Comparison of ENCODE assay signal across 1 cellular context in genomic region chr10:91409069-91409868, GRCh38.
TF ChIP-seq lines count a peak whose summit lies in the region.

No MANE protein-coding gene starts in this region.

TF ChIP-seq in WTC11, 78 proteins besides CTCF, POLR2A, EP300 and RAD21 (continued from another document):
- TF ChIP-seq, protein P1, sequence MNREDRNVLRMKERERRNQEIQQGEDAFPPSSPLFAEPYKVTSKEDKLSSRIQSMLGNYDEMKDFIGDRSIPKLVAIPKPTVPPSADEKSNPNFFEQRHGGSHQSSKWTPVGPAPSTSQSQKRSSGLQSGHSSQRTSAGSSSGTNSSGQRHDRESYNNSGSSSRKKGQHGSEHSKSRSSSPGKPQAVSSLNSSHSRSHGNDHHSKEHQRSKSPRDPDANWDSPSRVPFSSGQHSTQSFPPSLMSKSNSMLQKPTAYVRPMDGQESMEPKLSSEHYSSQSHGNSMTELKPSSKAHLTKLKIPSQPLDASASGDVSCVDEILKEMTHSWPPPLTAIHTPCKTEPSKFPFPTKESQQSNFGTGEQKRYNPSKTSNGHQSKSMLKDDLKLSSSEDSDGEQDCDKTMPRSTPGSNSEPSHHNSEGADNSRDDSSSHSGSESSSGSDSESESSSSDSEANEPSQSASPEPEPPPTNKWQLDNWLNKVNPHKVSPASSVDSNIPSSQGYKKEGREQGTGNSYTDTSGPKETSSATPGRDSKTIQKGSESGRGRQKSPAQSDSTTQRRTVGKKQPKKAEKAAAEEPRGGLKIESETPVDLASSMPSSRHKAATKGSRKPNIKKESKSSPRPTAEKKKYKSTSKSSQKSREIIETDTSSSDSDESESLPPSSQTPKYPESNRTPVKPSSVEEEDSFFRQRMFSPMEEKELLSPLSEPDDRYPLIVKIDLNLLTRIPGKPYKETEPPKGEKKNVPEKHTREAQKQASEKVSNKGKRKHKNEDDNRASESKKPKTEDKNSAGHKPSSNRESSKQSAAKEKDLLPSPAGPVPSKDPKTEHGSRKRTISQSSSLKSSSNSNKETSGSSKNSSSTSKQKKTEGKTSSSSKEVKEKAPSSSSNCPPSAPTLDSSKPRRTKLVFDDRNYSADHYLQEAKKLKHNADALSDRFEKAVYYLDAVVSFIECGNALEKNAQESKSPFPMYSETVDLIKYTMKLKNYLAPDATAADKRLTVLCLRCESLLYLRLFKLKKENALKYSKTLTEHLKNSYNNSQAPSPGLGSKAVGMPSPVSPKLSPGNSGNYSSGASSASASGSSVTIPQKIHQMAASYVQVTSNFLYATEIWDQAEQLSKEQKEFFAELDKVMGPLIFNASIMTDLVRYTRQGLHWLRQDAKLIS (CRISPR knock-in tag; IDR thresholded peaks at IDR 0.05; ENCODE audit: borderline replicate concordance), result no peak
- TF ChIP-seq ZNF281 (CRISPR knock-in tag; IDR thresholded peaks at IDR 0.05) (no peak), ZNF121 (CRISPR knock-in tag; IDR thresholded peaks at IDR 0.05) (no peak), FOXP4 (CRISPR knock-in tag; IDR thresholded peaks at IDR 0.05) (no peak), CDX4 (CRISPR knock-in tag; IDR thresholded peaks at IDR 0.05; ENCODE audit: borderline replicate concordance) (no peak), ATF3 (CRISPR knock-in tag; conservative IDR thresholded peaks at IDR 0.05) (no peak), GTF2I (CRISPR knock-in tag; conservative IDR thresholded peaks at IDR 0.05) (no peak), KAT7 (CRISPR knock-in tag; IDR thresholded peaks at IDR 0.05; ENCODE audit: borderline replicate concordance) (no peak), ZBTB21 (CRISPR knock-in tag; IDR thresholded peaks at IDR 0.05; ENCODE audit: borderline replicate concordance) (no peak)
- TF ChIP-seq, protein P2, sequence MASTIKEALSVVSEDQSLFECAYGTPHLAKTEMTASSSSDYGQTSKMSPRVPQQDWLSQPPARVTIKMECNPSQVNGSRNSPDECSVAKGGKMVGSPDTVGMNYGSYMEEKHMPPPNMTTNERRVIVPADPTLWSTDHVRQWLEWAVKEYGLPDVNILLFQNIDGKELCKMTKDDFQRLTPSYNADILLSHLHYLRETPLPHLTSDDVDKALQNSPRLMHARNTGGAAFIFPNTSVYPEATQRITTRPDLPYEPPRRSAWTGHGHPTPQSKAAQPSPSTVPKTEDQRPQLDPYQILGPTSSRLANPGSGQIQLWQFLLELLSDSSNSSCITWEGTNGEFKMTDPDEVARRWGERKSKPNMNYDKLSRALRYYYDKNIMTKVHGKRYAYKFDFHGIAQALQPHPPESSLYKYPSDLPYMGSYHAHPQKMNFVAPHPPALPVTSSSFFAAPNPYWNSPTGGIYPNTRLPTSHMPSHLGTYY (CRISPR knock-in tag; IDR thresholded peaks at IDR 0.05), result no peak
- TF ChIP-seq, protein P3, sequence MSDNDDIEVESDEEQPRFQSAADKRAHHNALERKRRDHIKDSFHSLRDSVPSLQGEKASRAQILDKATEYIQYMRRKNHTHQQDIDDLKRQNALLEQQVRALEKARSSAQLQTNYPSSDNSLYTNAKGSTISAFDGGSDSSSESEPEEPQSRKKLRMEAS (CRISPR knock-in tag; IDR thresholded peaks at IDR 0.05), result no peak
